In the genomic region with DNA sequence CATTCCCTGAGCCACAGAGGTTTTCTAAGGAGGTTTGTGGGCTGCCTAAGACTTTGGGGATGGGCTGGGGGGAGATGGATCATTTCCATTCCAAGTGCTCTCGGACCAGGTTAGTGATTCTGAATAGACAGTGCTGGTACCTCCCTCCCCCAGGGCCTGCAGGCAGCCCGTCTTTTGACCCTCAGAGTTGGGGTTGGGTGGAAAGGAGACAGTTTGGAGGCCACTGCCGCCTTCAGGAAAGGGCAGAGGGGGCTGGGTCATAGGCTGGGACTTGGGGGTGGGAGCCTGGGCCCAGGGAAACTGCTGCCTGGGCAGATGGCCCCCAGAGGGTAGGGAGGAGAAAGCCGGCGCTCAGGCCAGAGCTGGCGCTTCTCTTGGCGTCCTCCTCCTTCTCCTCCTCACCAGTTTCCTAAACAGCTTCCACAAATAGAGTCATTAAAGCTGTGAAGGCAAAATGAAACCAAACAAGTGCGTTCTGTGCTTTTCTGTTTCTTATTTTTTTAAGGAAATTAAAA, we compare ENCODE assay signal across 8 cellular contexts. TPM values are rescaled to one million over a fixed set of nuclear protein-coding genes. Genes with fewer than 3 reads are reported as not detected.
DNase-seq lines count a peak whose midpoint lies in the region; ATAC-seq and TF ChIP-seq lines count a peak whose summit lies in the region.

No MANE protein-coding gene starts in this region.

- peaks cover 51% of the 10 kb centered on the region for H3K4me1 ChIP-seq in HUES6 (ENCODE audit: control insufficient read depth, insufficient read depth, low read length)
- peaks cover 4 to 24% of the 10 kb centered on the region in 2 donors for H3K4me1 ChIP-seq in muscle layer of duodenum (ENCODE audit: control insufficient read depth in 1 of 2, insufficient read depth in 2 of 2, low read length in 2 of 2)
- peaks cover 19% of the 10 kb centered on the region for H3K4me1 ChIP-seq in mucosa of descending colon (ENCODE audit: low read depth)

- H3K27ac ChIP-seq in HUES6 (ENCODE audit: low read depth, low read length) (peak overlapping the region; percentile 61; the same call in 1 of the 2 replicates), dorsolateral prefrontal cortex (peak overlapping the region in 58 of 59 donors; percentile 41 to 96 (median 82)), muscle layer of duodenum (ENCODE audit: low read length) (no peak overlapping the region)

- peak overlapping the region; percentile 53 for H3K9ac ChIP-seq in HUES6 (ENCODE audit: low read length)

- DNase-seq in AG09309 (ENCODE audit: low read depth), result no peak
- DNase-seq in dorsolateral prefrontal cortex, result no peak
- no peak for DNase-seq in GM19238 (ENCODE audit: insufficient read length, low spot score)
- no peak for DNase-seq in NCI-H526 treated with DMSO at 0.1 percent for 48 hours (lab: John Stamatoyannopoulos, UW)
- no peak for DNase-seq in mucosa of descending colon

- H3K9me3 ChIP-seq in HUES6 (ENCODE audit: control insufficient read depth, insufficient read depth, low read depth, low read length) (no peaks in the 10 kb centered on the region), muscle layer of duodenum (ENCODE audit: control insufficient read depth in 1 of 2, low read length in 2 of 2) (no peaks in the 10 kb centered on the region), mucosa of descending colon (no peaks in the 10 kb centered on the region)

- no peaks in the 10 kb centered on the region for H3K36me3 ChIP-seq in HUES6 (ENCODE audit: control insufficient read depth, insufficient read depth, low read length)
- peaks cover 0 to 3% of the 10 kb centered on the region in 2 donors for H3K36me3 ChIP-seq in muscle layer of duodenum (ENCODE audit: control insufficient read depth in 1 of 2, insufficient read depth in 2 of 2, low read length in 2 of 2)
- no peaks in the 10 kb centered on the region for H3K36me3 ChIP-seq in mucosa of descending colon (ENCODE audit: low read depth)

- no peak for ATAC-seq in GM21367 (IDR thresholded peaks at IDR 0.05; ENCODE audit: unreplicated experiment)
- ATAC-seq in mucosa of descending colon, result no peak

- TF ChIP-seq CTCF in AG09309 (IDR thresholded peaks at IDR 0.05; ENCODE audit: control insufficient read depth, insufficient read depth, low read depth, low read length, missing control alignments), result no peak
- TF ChIP-seq CTCF in dorsolateral prefrontal cortex (IDR thresholded peaks at IDR 0.05 in 54 of 56, conservative IDR thresholded peaks at IDR 0.05 in 2 of 56; ENCODE audit: low read depth in 1 of 56, partially characterized antibody in 56 of 56), result no peak
- TF ChIP-seq CTCF in mucosa of descending colon (IDR thresholded peaks at IDR 0.05), result no peak

- H3K4me3 ChIP-seq in AG09309 (ENCODE audit: control insufficient read depth, low read depth, low read length) (peak overlapping the region; percentile 53), HUES6 (ENCODE audit: low read depth, low read length) (peak overlapping the region; percentile 62), dorsolateral prefrontal cortex (peak overlapping the region; percentile 26 to 97 (median 65)), muscle layer of duodenum (ENCODE audit: low read depth in 1 of 2, low read length in 2 of 2) (peak overlapping the region; percentile 55 to 78), mucosa of descending colon (no peak overlapping the region)

- intact Hi-C loops in dorsolateral prefrontal cortex (cut with DNase I) (loop anchor here (2.0 to 10.0 kb wide), 2 partner anchors 14 to 498 kb away; a partner anchor contains a TSS), mucosa of descending colon (cut with DNase I, micrococcal nuclease) (loop anchor here in 1 of 2 donors (10.0 kb wide), 1 partner anchor 58 kb away; no protein-coding TSS in a partner anchor)

- H3K27me3 ChIP-seq in HUES6 (ENCODE audit: control insufficient read depth, insufficient read depth, low read length) (peaks cover 49% of the 10 kb centered on the region), dorsolateral prefrontal cortex (no peaks in the 10 kb centered on the region), muscle layer of duodenum (ENCODE audit: low read depth, low read length) (peaks cover 11% of the 10 kb centered on the region)

RNA-seq across cellular contexts. Expression of a gene that starts 4.4 kb away (rescaled TPM):
- total RNA-seq in dorsolateral prefrontal cortex (10 to 100 TPM; 12.3 to 77.7 (median 23.7) TPM), mucosa of descending colon (10 to 100 TPM; 11.0 to 17.4 (median 11.4) TPM)
